Comparison of ENCODE assay signal across 7 cellular contexts in genomic region chr18:59142800-59143416, GRCh38. TPM values are rescaled to one million over a fixed set of nuclear protein-coding genes. Genes with fewer than 3 reads are reported as not detected.
A peak's percentile ranks its signal among the peaks of the same experiment; 100 is the strongest.
DNase-seq lines count a peak whose midpoint lies in the region; ATAC-seq, FAIRE-seq and TF ChIP-seq lines count a peak whose summit lies in the region.
"Not testable (repeated sequence)": the region's sequence is repeated elsewhere in the genome, so short reads cannot be mapped to it uniquely, and the experiment has no call there.

No MANE protein-coding gene starts in this region.

- TF ChIP-seq CTCF in SK-N-SH (IDR thresholded peaks at IDR 0.05); GM12878 (IDR thresholded peaks at IDR 0.05 in 2 of 3, conservative IDR thresholded peaks at IDR 0.05 in 1 of 3; ENCODE audit: control insufficient read depth in 2 of 3, extremely low read depth in 1 of 3, insufficient read depth in 1 of 3, low read depth in 3 of 3, low read length in 3 of 3); nephron (IDR thresholded peaks at IDR 0.05; ENCODE audit: unreplicated experiment in 3 of 3): not testable (repeated sequence)

- H3K4me3 Mint-ChIP-seq in activated CD8-positive, alpha-beta T cell treated with anti-CD3 and anti-CD28 coated beads, Interleukin-2, amount 10 ng/mL, durations not matched to agents 7 days and 5 days: not testable (repeated sequence)
- peak overlapping the region in 2 of 3 experiments; percentile 29 to 69 for H3K4me3 Mint-ChIP-seq in nephron

- H3F3A ChIP-seq in SK-N-SH (replicated peaks; ENCODE audit: insufficient read depth): not testable (repeated sequence)

- FAIRE-seq in GM12878 (lab: Jason Lieb, UNC): not testable (repeated sequence)

- intact Hi-C loops in GM12878 (cut with micrococcal nuclease; ENCODE audit: unreplicated experiment): loop anchor here (2.0 to 10.0 kb wide), 4 partner anchors 171 to 692 kb away; partner anchors contain the start of gene LMAN1

- not testable (repeated sequence) for H3K27me3 Mint-ChIP-seq in activated CD8-positive, alpha-beta T cell treated with anti-CD3 and anti-CD28 coated beads, Interleukin-2, amount 10 ng/mL, durations not matched to agents 7 days and 5 days (ENCODE audit: low read depth)
- peaks cover 43% of the 10 kb centered on the region for H3K27me3 Mint-ChIP-seq in nephron (ENCODE audit: low read depth)

- H3K9me2 ChIP-seq in SK-N-SH: not testable (repeated sequence)

- 92% methylated on average over 11 of the region's 11 CpGs for WGBS in SK-N-SH (ENCODE audit: low lambda C conversion rate)
- 2% methylated on average over 10 of the region's 11 CpGs for WGBS in GM12878 (ENCODE audit: insufficient coverage, insufficient replicate concordance, low lambda C conversion rate, missing lambda C conversion rate)

- DNase-seq in DMS79 treated with DMSO at 0.1 percent for 48 hours (lab: John Stamatoyannopoulos, UW): peak; percentile 37
- DNase-seq in NAMALWA (ENCODE audit: low spot score): peak; percentile 29
- peak; percentile 29 for DNase-seq in NCI-H2171 treated with DMSO at 0.1 percent for 48 hours (lab: John Stamatoyannopoulos, UW)
- not testable (repeated sequence) for DNase-seq in SK-N-SH; activated CD8-positive, alpha-beta T cell treated with anti-CD3 and anti-CD28 coated beads, Interleukin-2, amount 10 ng/mL, durations not matched to agents 7 days and 5 days; GM12878 (ENCODE audit: low read depth, low spot score)

- H2AFZ ChIP-seq in SK-N-SH (ENCODE audit: low read depth); GM12878 (ENCODE audit: control insufficient read depth, low read depth, low read length): not testable (repeated sequence)

- H3K27me3 ChIP-seq in SK-N-SH (ENCODE audit: insufficient read depth); GM12878 (replicated peaks in 1 of 2; ENCODE audit: control insufficient read depth in 2 of 2, insufficient read depth in 2 of 2, low read length in 1 of 2): not testable (repeated sequence)

- SMC1A ChIA-PET in GM12878 (lab: Charles Lee; ENCODE audit: uncharacterized antibody, unreplicated experiment): interaction anchor here (1.0 to 1.7 kb wide), 8 partner anchors 9 to 613 kb away, joined by 3 to 7 read pairs (median 4); partner anchors contain the start of gene LMAN1

- not testable (repeated sequence) for H3K36me3 ChIP-seq in SK-N-SH (replicated peaks in 1 of 2; ENCODE audit: control insufficient read depth in 1 of 2, insufficient read depth in 2 of 2, low read length in 1 of 2); GM12878 (ENCODE audit: control insufficient read depth in 2 of 2, insufficient read depth in 2 of 2, low read length in 1 of 2)

- CTCF ChIA-PET in SK-N-SH (lab: Yijun Ruan, JAX) (interaction anchor here (1.1 to 2.2 kb wide), 4 partner anchors 15 to 126 kb away, joined by 3 to 6 read pairs (median 4); no protein-coding TSS in a partner anchor), GM12878 (lab: Yijun Ruan, JAX) (interaction anchor here (0.6 to 4.8 kb wide), 5 partner anchors 9 to 213 kb away, joined by 3 to 22 read pairs (median 4); no protein-coding TSS in a partner anchor)
- CTCF ChIA-PET in activated CD8-positive, alpha-beta T cell treated with anti-CD3 and anti-CD28 coated beads, Interleukin-2, amount 10 ng/mL, durations not matched to agents 7 days and 5 days (lab: Charles Lee): interaction anchor here (1.1 kb wide), 1 partner anchor 122 kb away, joined by 3 read pairs; no protein-coding TSS in a partner anchor

- TF ChIP-seq EP300 in SK-N-SH (IDR thresholded peaks at IDR 0.05; ENCODE audit: borderline replicate concordance in 1 of 2, low read depth in 1 of 2, low read length in 1 of 2): not testable (repeated sequence)
- peak in 1 of 2 experiments; percentile 45; a peak in 1 of 4 replicates for TF ChIP-seq EP300 in GM12878 (IDR thresholded peaks at IDR 0.05; ENCODE audit: borderline replicate concordance in 1 of 2, control insufficient read depth in 1 of 2, low read depth in 2 of 2, low read length in 2 of 2)

- not testable (repeated sequence) for H3K9me3 ChIP-seq in SK-N-SH; GM12878 (replicated peaks; ENCODE audit: control insufficient read depth, insufficient read depth, low read length)

- peak overlapping the region; percentile 58 for H3K27ac Mint-ChIP-seq in activated CD8-positive, alpha-beta T cell treated with anti-CD3 and anti-CD28 coated beads, Interleukin-2, amount 10 ng/mL, durations not matched to agents 7 days and 5 days
- H3K27ac Mint-ChIP-seq in nephron: not testable (repeated sequence)

- POLR2A ChIA-PET in SK-N-SH (lab: Yijun Ruan, JAX); activated CD8-positive, alpha-beta T cell treated with anti-CD3 and anti-CD28 coated beads, Interleukin-2, amount 10 ng/mL, durations not matched to agents 7 days and 5 days (lab: Charles Lee): not testable (repeated sequence)
- POLR2A ChIA-PET in GM12878 (lab: Charles Lee): interaction anchor here (0.7 to 1.2 kb wide), 3 partner anchors 8 to 839 kb away, joined by 3 to 4 read pairs (median 3); no protein-coding TSS in a partner anchor

- H3K79me2 ChIP-seq in SK-N-SH (ENCODE audit: insufficient read depth): peaks cover 13% of the 10 kb centered on the region; the same call in 1 of the 2 replicates
- peaks cover 81% of the 10 kb centered on the region for H3K79me2 ChIP-seq in GM12878 (ENCODE audit: control insufficient read depth, insufficient read depth, low read length)

- RAD21 ChIA-PET in GM12878 (lab: Charles Lee; ENCODE audit: unreplicated experiment): interaction anchor here (1.2 to 1.7 kb wide), 2 partner anchors 58 to 88 kb away, joined by 4 to 9 read pairs; no protein-coding TSS in a partner anchor

- not testable (repeated sequence) for H4K20me1 ChIP-seq in SK-N-SH (ENCODE audit: insufficient read depth); GM12878 (ENCODE audit: control insufficient read depth, insufficient read depth)

- in situ Hi-C loops in GM12878 (cut with MboI): not testable (repeated sequence)

- TF ChIP-seq POLR2A in GM12878 (IDR thresholded peaks at IDR 0.05; ENCODE audit: low read depth, low read length): not testable (repeated sequence)

- not testable (repeated sequence) for ATAC-seq in activated CD8-positive, alpha-beta T cell treated with anti-CD3 and anti-CD28 coated beads, Interleukin-2, amount 10 ng/mL, durations not matched to agents 7 days and 5 days
- ATAC-seq in GM12878: peak; percentile 1

- not testable (repeated sequence) for TF ChIP-seq RAD21 in SK-N-SH (IDR thresholded peaks at IDR 0.05; ENCODE audit: low read length); GM12878 (IDR thresholded peaks at IDR 0.05; ENCODE audit: insufficient read depth, low read depth, low read length)

- not testable (repeated sequence) for BruUV-seq in GM12878 (replicated peaks; lab: Mats Ljungman, UMichigan)

- peaks cover 49% of the 10 kb centered on the region for H3K4me1 Mint-ChIP-seq in activated CD8-positive, alpha-beta T cell treated with anti-CD3 and anti-CD28 coated beads, Interleukin-2, amount 10 ng/mL, durations not matched to agents 7 days and 5 days (ENCODE audit: low read depth)
- H3K4me1 Mint-ChIP-seq in nephron: peaks cover 20% of the 10 kb centered on the region

- H3K9me3 Mint-ChIP-seq in activated CD8-positive, alpha-beta T cell treated with anti-CD3 and anti-CD28 coated beads, Interleukin-2, amount 10 ng/mL, durations not matched to agents 7 days and 5 days (ENCODE audit: insufficient read depth); nephron: not testable (repeated sequence)

- H3K4me2 ChIP-seq in SK-N-SH: peak overlapping the region; percentile 44; the same call in 1 of the 2 replicates
- H3K4me2 ChIP-seq in GM12878 (ENCODE audit: control insufficient read depth, insufficient read depth): peak overlapping the region; percentile 81

- H3K36me3 Mint-ChIP-seq in activated CD8-positive, alpha-beta T cell treated with anti-CD3 and anti-CD28 coated beads, Interleukin-2, amount 10 ng/mL, durations not matched to agents 7 days and 5 days (ENCODE audit: low read depth); nephron (ENCODE audit: low read depth): not testable (repeated sequence)

- H3K4me3 ChIP-seq in SK-N-SH (ENCODE audit: low read depth in 2 of 2, low read length in 1 of 2): not testable (repeated sequence)
- peak overlapping the region; percentile 93 for H3K4me3 ChIP-seq in GM12878

- H3K27ac ChIP-seq in SK-N-SH (ENCODE audit: low read depth in 2 of 2, low read length in 1 of 2) (peak overlapping the region in 1 of 2 experiments; percentile 22; a peak in 1 of 4 replicates), GM12878 (ENCODE audit: control insufficient read depth, insufficient read depth) (peak overlapping the region; percentile 98)

- peaks cover 9 to 11% of the 10 kb centered on the region in 2 experiments; a peak in 3 of 4 replicates for H3K4me1 ChIP-seq in SK-N-SH (ENCODE audit: control insufficient read depth in 1 of 2, insufficient read depth in 2 of 2, low read depth in 1 of 2, low read length in 1 of 2)
- H3K4me1 ChIP-seq in GM12878 (ENCODE audit: control insufficient read depth, insufficient read depth, low read length): peaks cover 14% of the 10 kb centered on the region

- H3K9ac ChIP-seq in SK-N-SH: not testable (repeated sequence)
- peak overlapping the region; percentile 97 for H3K9ac ChIP-seq in GM12878 (ENCODE audit: control insufficient read depth, insufficient read depth, low read length)

RNA-seq across cellular contexts. Expression of gene SEC11C, which starts 3.2 kb away (rescaled TPM):
- polyA plus RNA-seq in SK-N-SH (2012; rRNA removed) (19.0 and 21.7 TPM in 2 replicates), GM12878 (2011; rRNA removed) (165 and 279 TPM in 2 replicates), GM12878 (2014; fragmentation: Illumina TruSeq; extraction: Trizol) (180 and 183 TPM in 2 replicates), GM12878 (2014; fragmentation: Nextera tagmentation; extraction: Ambion mirVana) (100 to 1,000 TPM; 213 to 304 TPM), GM12878 (2014; rRNA removed) (189 and 210 TPM in 2 replicates), GM12878 (2016; fragmentation: Nextera tagmentation; extraction: Ambion mirVana) (100 to 1,000 TPM; 606 to 649 TPM)
- polyA plus RNA-seq in SK-N-SH (2012; cell fraction: cytosol; rRNA removed): 18.7 and 32.0 TPM in 2 replicates
- 8.4 and 8.9 TPM in 2 replicates for polyA plus RNA-seq in SK-N-SH (2012; cell fraction: nucleus; rRNA removed)
- 10 to 100 TPM; 49.0 to 52.5 TPM for total RNA-seq in activated CD8-positive, alpha-beta T cell treated with anti-CD3 and anti-CD28 coated beads, Interleukin-2, amount 10 ng/mL, durations not matched to agents 7 days and 5 days
- total RNA-seq in GM12878 (2013; cell fraction: nucleolus; rRNA removed): 63.2 and 65.8 TPM in 2 replicates
- total RNA-seq in GM12878 (2014; rRNA removed) (125 and 144 TPM in 2 replicates), GM12878 (2014; rRNA removed; fragmentation: Illumina TruSeq; extraction: Trizol) (233 and 253 TPM in 2 replicates), GM12878 (2021) (124 and 125 TPM in 2 replicates)
- 83.4 TPM for polyA plus RNA-seq in GM12878 (2011; ENCODE audit: low read depth)
- 73.7 and 116 TPM in 2 replicates for polyA plus RNA-seq in GM12878 (2011; cell fraction: cytosol; rRNA removed)
- 41.6 and 54.7 TPM in 2 replicates for polyA plus RNA-seq in GM12878 (2011; cell fraction: nucleus; rRNA removed)
- 193 and 256 TPM in 2 replicates for polyA plus RNA-seq in GM12878 (2012)
- polyA minus RNA-seq in GM12878 (2011; rRNA and poly(A)+ RNA removed): 24.7 and 28.9 TPM in 2 replicates
- 23.4 and 23.9 TPM in 2 replicates for polyA minus RNA-seq in GM12878 (2011; cell fraction: cytosol; rRNA and poly(A)+ RNA removed)
- polyA minus RNA-seq in GM12878 (2011; cell fraction: nucleus; rRNA and poly(A)+ RNA removed): 9.4 and 13.0 TPM in 2 replicates
